Comparison of ENCODE assay signal across 27 cellular contexts in the genomic region with DNA sequence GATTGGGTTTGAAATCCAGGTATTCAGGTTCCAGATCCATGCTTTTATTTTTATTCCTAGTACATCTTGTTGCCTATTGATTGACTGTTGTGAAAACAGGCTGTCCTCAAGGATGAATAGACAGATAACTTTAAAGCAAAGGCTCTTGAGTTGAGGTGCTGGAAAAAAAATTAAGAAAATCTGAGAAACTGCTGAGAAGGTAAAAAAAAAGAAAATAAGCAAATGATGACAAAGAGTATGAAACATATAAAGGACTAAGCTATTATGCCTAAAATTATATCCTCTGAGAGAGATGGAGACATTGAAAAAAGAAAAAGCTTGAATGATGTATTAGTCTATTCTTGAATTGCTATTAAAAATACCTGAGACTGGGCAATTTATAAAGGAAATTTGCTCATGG.
"Had no signal": no experiment of that assay in that cellular context is flagged by ENCODE, and none has a peak within 500 bp of the region (broad histone marks: within the 10 kb centered on the region; RNA-seq: fewer than 3 reads in every experiment).

No MANE protein-coding gene starts in this region.

- H3K4me3 ChIP-seq: stomach, suprapubic skin, testis, thoracic aorta, thyroid gland, tibial artery, tibial nerve, transverse colon, upper lobe of left lung, upper lobe of right lung, uterus, vagina had no signal

- H3K27ac ChIP-seq: stomach, suprapubic skin, testis, thoracic aorta, thyroid gland, tibial artery, tibial nerve, transverse colon, upper lobe of left lung, upper lobe of right lung, uterus, vagina had no signal

- H3K9me3 ChIP-seq: testis, thoracic aorta, thyroid gland, transverse colon, upper lobe of right lung, uterus, vagina had no signal

- DNase-seq: stimulated activated CD4-positive, alpha-beta T cell treated with anti-CD3 and anti-CD28 coated beads, Interleukin-2, amount 100 ng/mL, for 48 hours; stimulated activated CD4-positive, alpha-beta T cell treated with anti-CD3 and anti-CD28 coated beads, Interleukin-4, amount 100 ng/mL, for 1 hour; stimulated activated CD4-positive, alpha-beta T cell treated with anti-CD3 and anti-CD28 coated beads, Interleukin-4, amount 100 ng/mL, for 24 hours; stimulated activated CD4-positive, alpha-beta T cell treated with anti-CD3 and anti-CD28 coated beads, Interleukin-4, amount 100 ng/mL, for 4 hours; stimulated activated CD8-positive, alpha-beta memory T cell treated with anti-CD3 and anti-CD28 coated beads, Interleukin-4, amount 100 ng/mL, for 48 hours; stimulated activated naive B cell treated with anti-CD40 and anti-IgM and Interleukin-4, amounts not matched to agents 10 μg/mL and 1 μg/mL and 100 μg/mL, for 72 hours; stimulated activated naive CD4-positive, alpha-beta T cell; stimulated activated naive CD4-positive, alpha-beta T cell treated with Interleukin-2 at 50 U/mL for 16 hours; stimulated activated naive CD8-positive, alpha-beta T cell treated with anti-CD3 and anti-CD28 coated beads, Interleukin-15, amount 100 ng/mL, for 72 hours; stimulated activated naive CD8-positive, alpha-beta T cell treated with anti-CD3 and anti-CD28 coated beads, Interleukin-15, Interleukin-2, amounts not matched to agents 100 U/mL and 50 U/mL, for 24 hours; stomach; substantia nigra; testis; thyroid gland; tibial artery; transverse colon; trophoblast cell; upper lobe of left lung; upper lobe of right lung; uterus had no signal

- ATAC-seq: stimulated activated effector memory CD8-positive, alpha-beta T cell treated with anti-CD3 and anti-CD28 coated beads, Interleukin-12 subunit alpha, Interleukin-12 subunit beta, amount 100 ng/mL, for 72 hours; stimulated activated memory B cell treated with anti-CD40 and anti-IgM and Interleukin-4, amounts not matched to agents 10 μg/mL and 1 μg/mL and 100 μg/mL, for 72 hours; stimulated activated naive B cell treated with anti-CD40 and anti-IgM and Interleukin-4, amounts not matched to agents 10 μg/mL and 1 μg/mL and 100 μg/mL, for 72 hours; stimulated activated naive CD8-positive, alpha-beta T cell treated with anti-CD3 and anti-CD28 coated beads, Interleukin-15, amount 100 ng/mL, for 72 hours; stimulated activated naive CD8-positive, alpha-beta T cell treated with anti-CD3 and anti-CD28 coated beads, Interleukin-15, Interleukin-2, amounts not matched to agents 100 U/mL and 50 U/mL, for 24 hours; upper lobe of right lung had no signal

- H3K27me3 ChIP-seq: stomach, suprapubic skin, testis, thyroid gland, tibial artery, tibial nerve, transverse colon, upper lobe of left lung, upper lobe of right lung, uterus, vagina had no signal

- FAIRE-seq: urothelium cell line had no signal

- H3K4me1 ChIP-seq: stomach, suprapubic skin, testis, thyroid gland, tibial artery, tibial nerve, transverse colon, upper lobe of left lung, upper lobe of right lung, uterus, vagina had no signal

- H3K36me3 ChIP-seq: stomach, suprapubic skin, thoracic aorta, thyroid gland, tibial artery, tibial nerve, transverse colon, upper lobe of left lung, upper lobe of right lung, uterus, vagina had no signal
